ENCODE assay signal across 9 cellular contexts in genomic region chr18:77099501-77100370, GRCh38. TPM values are rescaled to one million over a fixed set of nuclear protein-coding genes. Genes with fewer than 3 reads are reported as not detected.
DNase-seq lines count a peak whose midpoint lies in the region; ATAC-seq and TF ChIP-seq lines count a peak whose summit lies in the region.
"Had no signal": no experiment of that assay in that cellular context is flagged by ENCODE, and none has a peak within 500 bp of the region (broad histone marks: within the 10 kb centered on the region; RNA-seq: fewer than 3 reads in every experiment).

No MANE protein-coding gene starts in this region.

- H3K4me1 ChIP-seq in colonic mucosa, result no peaks in the 10 kb centered on the region

- H3K4me3 Mint-ChIP-seq in activated T-helper 17 cell treated with anti-CD3 and anti-CD28 coated beads, Interleukin-2, amount 50 U/mL, for 72 hours, result peak overlapping the region; percentile 81
- H3K4me3 Mint-ChIP-seq in nephron progenitor cell, result no peak overlapping the region

- H3K4me3 ChIP-seq in colonic mucosa (no peak overlapping the region), foreskin fibroblast (ENCODE audit: low read depth in 1 of 2, low read length in 2 of 2) (no peak overlapping the region)
- H3K4me3 ChIP-seq: left lung had no signal

- H3K9me3 ChIP-seq in colonic mucosa, result no peaks in the 10 kb centered on the region
- H3K9me3 ChIP-seq: left lung had no signal

- no peak overlapping the region for H3K27ac ChIP-seq in colonic mucosa

- H3K27me3 Mint-ChIP-seq in activated T-helper 17 cell treated with anti-CD3 and anti-CD28 coated beads, Interleukin-2, amount 50 U/mL, for 72 hours, result no peaks in the 10 kb centered on the region
- H3K27me3 Mint-ChIP-seq in nephron progenitor cell (ENCODE audit: low read depth, poor library complexity), result peaks cover 30% of the 10 kb centered on the region

- intact Hi-C loops in colonic mucosa (cut with DNase I), result no loop called here

- peak; percentile 15 for TF ChIP-seq POLR2A in GM15510 (IDR thresholded peaks at IDR 0.05; ENCODE audit: borderline replicate concordance, extremely low read depth, insufficient read length)

- no peak for DNase-seq in nephron progenitor cell
- DNase-seq in colonic mucosa, result no peak
- DNase-seq in NOMO-1 (lab: John Stamatoyannopoulos, UW; ENCODE audit: unreplicated experiment in 2 of 2), result no peak
- DNase-seq in foreskin fibroblast, result no peak

- H3K9me3 Mint-ChIP-seq in activated T-helper 17 cell treated with anti-CD3 and anti-CD28 coated beads, Interleukin-2, amount 50 U/mL, for 72 hours, result no peaks in the 10 kb centered on the region
- no peaks in the 10 kb centered on the region for H3K9me3 Mint-ChIP-seq in nephron progenitor cell

- H3K27ac Mint-ChIP-seq in activated T-helper 17 cell treated with anti-CD3 and anti-CD28 coated beads, Interleukin-2, amount 50 U/mL, for 72 hours, result peak overlapping the region; percentile 98
- H3K27ac Mint-ChIP-seq in nephron progenitor cell, result peak overlapping the region; percentile 41

- H3K4me1 Mint-ChIP-seq in activated T-helper 17 cell treated with anti-CD3 and anti-CD28 coated beads, Interleukin-2, amount 50 U/mL, for 72 hours, result peaks cover 51% of the 10 kb centered on the region
- peaks cover 90% of the 10 kb centered on the region for H3K4me1 Mint-ChIP-seq in nephron progenitor cell

- ATAC-seq in HG03442 (IDR thresholded peaks at IDR 0.05; ENCODE audit: unreplicated experiment) (peak; percentile 14), GM18858 (IDR thresholded peaks at IDR 0.05; ENCODE audit: unreplicated experiment) (no peak)
- no peak for ATAC-seq in activated T-helper 17 cell treated with anti-CD3 and anti-CD28 coated beads, Interleukin-2, amount 50 U/mL, for 72 hours (replicated peaks)
- ATAC-seq: left lung had no signal

- H3K9ac ChIP-seq in colonic mucosa (ENCODE audit: low read depth in 2 of 2, low read length in 2 of 2), result peak overlapping the region in 1 of 2 donors; percentile 9

- peaks cover 96% of the 10 kb centered on the region for H3K36me3 Mint-ChIP-seq in activated T-helper 17 cell treated with anti-CD3 and anti-CD28 coated beads, Interleukin-2, amount 50 U/mL, for 72 hours (ENCODE audit: low read depth)
- no peaks in the 10 kb centered on the region for H3K36me3 Mint-ChIP-seq in nephron progenitor cell (ENCODE audit: low read depth)

- H3K36me3 ChIP-seq in colonic mucosa, result no peaks in the 10 kb centered on the region

- no peak for TF ChIP-seq CTCF in nephron progenitor cell (IDR thresholded peaks at IDR 0.05)
- no peak for TF ChIP-seq CTCF in colonic mucosa (IDR thresholded peaks at IDR 0.05)
- TF ChIP-seq CTCF in foreskin fibroblast (IDR thresholded peaks at IDR 0.05; ENCODE audit: low read depth, low read length), result no peak

- no peaks in the 10 kb centered on the region for H3K27me3 ChIP-seq in colonic mucosa
- H3K27me3 ChIP-seq: left lung had no signal

RNA-seq across cellular contexts. Expression of gene MBP, which starts 32.8 kb away (rescaled TPM):
- 10 to 100 TPM; 55.7 to 66.5 TPM for total RNA-seq in activated T-helper 17 cell treated with anti-CD3 and anti-CD28 coated beads, Interleukin-2, amount 50 U/mL, for 72 hours
- total RNA-seq in colonic mucosa, result 10 to 100 TPM; 43.0 to 65.8 TPM
